ENCODE assay signal across 9 cellular contexts in the genomic region with DNA sequence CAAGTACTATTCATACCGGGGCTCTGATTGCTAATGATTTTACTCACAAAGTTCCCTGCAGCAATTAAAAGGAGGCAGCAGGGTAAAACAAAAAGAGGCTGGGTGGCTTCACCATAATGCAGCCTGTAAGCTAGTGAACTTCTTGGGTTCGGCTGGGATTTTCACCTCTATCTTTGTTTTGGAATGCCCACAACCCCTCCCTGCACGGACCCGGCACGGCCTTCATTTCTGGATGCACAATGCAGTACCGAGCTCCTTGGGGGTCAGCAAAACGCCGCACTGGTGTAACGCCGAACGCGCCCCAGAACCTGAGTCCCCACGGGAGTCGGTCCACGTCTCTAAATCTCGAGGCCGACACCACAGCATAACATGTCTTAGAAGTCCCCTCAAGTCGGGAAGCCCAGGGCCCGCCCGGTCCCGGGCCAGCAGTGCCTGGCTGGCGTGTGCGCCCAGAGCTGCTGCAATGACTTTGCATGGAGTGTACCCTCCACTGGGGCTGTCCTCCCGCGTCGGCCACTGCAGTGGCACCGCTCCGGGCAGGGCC. TPM values are rescaled to one million over a fixed set of nuclear protein-coding genes. Genes with fewer than 3 reads are reported as not detected.
A peak's percentile ranks its signal among the peaks of the same experiment; 100 is the strongest.
DNase-seq lines count a peak whose midpoint lies in the region; ATAC-seq and TF ChIP-seq lines count a peak whose summit lies in the region.
"Had no signal": no experiment of that assay in that cellular context is flagged by ENCODE, and none has a peak within 500 bp of the region (broad histone marks: within the 10 kb centered on the region; RNA-seq: fewer than 3 reads in every experiment).

No MANE protein-coding gene starts in this region.

- H3K27ac ChIP-seq in psoas muscle: peak overlapping the region; percentile 89

- H3K27me3 ChIP-seq in psoas muscle (ENCODE audit: insufficient read depth in 3 of 3, low read length in 2 of 3): no peaks in the 10 kb centered on the region

- no peaks in the 10 kb centered on the region for H3K9me3 ChIP-seq in psoas muscle

- peaks cover 38% of the 10 kb centered on the region for H3K4me1 ChIP-seq in psoas muscle

- TF ChIP-seq CTCF in GM10248 (IDR thresholded peaks at IDR 0.05; ENCODE audit: control extremely low read depth, extremely low read depth, low read depth, missing control alignments) (no peak), WI38 (IDR thresholded peaks at IDR 0.05; ENCODE audit: low read depth, low read length) (no peak), psoas muscle (IDR thresholded peaks at IDR 0.05) (no peak)

- no peaks in the 10 kb centered on the region for H3K36me3 ChIP-seq in psoas muscle (ENCODE audit: insufficient read depth in 1 of 2, low read depth in 1 of 2)

- CTCF ChIA-PET in GM10248 (lab: Yijun Ruan, JAX): interaction anchor here (0.9 to 22.9 kb wide), 7 partner anchors 14 to 275 kb away, joined by 3 to 496 read pairs (median 4); a partner anchor contains a TSS

- peak; percentile 47 for DNase-seq in GM10248 (ENCODE audit: extremely low spot score)
- DNase-seq in germinal center (ENCODE audit: low spot score): peak; percentile 46
- DNase-seq in psoas muscle: no peak
- no peak for DNase-seq in GDM1 (lab: John Stamatoyannopoulos, UW)
- no peak for DNase-seq in activated gamma-delta T cell (lab: John Stamatoyannopoulos, UW)

- ATAC-seq in HG02870 (IDR thresholded peaks at IDR 0.05; ENCODE audit: unreplicated experiment) (peak; percentile 24), psoas muscle (peak; percentile 52 to 57 (median 53)), GM18861 (IDR thresholded peaks at IDR 0.05; ENCODE audit: unreplicated experiment) (no peak)

- 1% methylated on average over 23 to 28 of the region's 28 CpGs for WGBS in psoas muscle, 3 donors

- intact Hi-C loops in psoas muscle (cut with DNase I): loop anchor here in 1 of 2 donors (5.0 kb wide), 1 partner anchor 35 kb away; no protein-coding TSS in a partner anchor

- H3K4me3 ChIP-seq in WI38 (ENCODE audit: low read depth, low read length) (peak overlapping the region; percentile 87), psoas muscle (peak overlapping the region; percentile 90)

- POLR2A ChIA-PET in GM10248 (lab: Yijun Ruan, JAX): no interaction called here

RNA-seq across cellular contexts. Expression of a gene that starts 0.8 kb away (rescaled TPM):
- 10 to 100 TPM; 37.3 to 45.5 (median 39.7) TPM for total RNA-seq in psoas muscle
- polyA plus RNA-seq in psoas muscle: 10 to 100 TPM; 11.6 to 23.9 (median 12.3) TPM

RNA-seq across cellular contexts. Expression of a gene that starts 15.2 kb away (rescaled TPM):
- total RNA-seq in psoas muscle: not detected
- polyA plus RNA-seq in psoas muscle: under 1 TPM in 2 of 3 donors, not detected in 1; 0.09 to 0.13 TPM
- total RNA-seq: T-helper 1 cell treated with Interleukin-12 subunit alpha and Interleukin-12 subunit beta and Interleukin-4 antibody, amounts not matched to agents 30 ng/mL and 1 ng/mL, for 36 hours had no signal

RNA-seq across cellular contexts. Expression of a gene that starts 49.0 kb away (rescaled TPM):
- total RNA-seq in psoas muscle: 10 to 100 TPM in 3 of 4 donors, 1 to 10 TPM in 1; 6.6 to 23.1 (median 12.4) TPM
- 10 to 100 TPM; 11.2 to 14.7 (median 13.9) TPM for polyA plus RNA-seq in psoas muscle

Comparison
In these comparisons a context has a peak if more than half of its experiments do, and no peak if none do; other contexts are left out.
1. DNase-seq: peak in GM10248 (single experiment) and germinal center (single experiment); none in psoas muscle (0 of 2), GDM1 (single experiment) and activated gamma-delta T cell (single experiment).